1 cellular context compared by ENCODE assay signal in genomic region chr6:79601020-79601609, GRCh38.
A peak's percentile ranks its signal among the peaks of the same experiment; 100 is the strongest.
TF ChIP-seq lines count a peak whose summit lies in the region.

No MANE protein-coding gene starts in this region.

TF ChIP-seq in HEK293, 187 proteins besides CTCF, POLR2A, EP300 and RAD21 (continued from another document and continues in another):
- peak; percentile 78 for TF ChIP-seq INSM2 (tag by site-specific recombination; IDR thresholded peaks at IDR 0.05)
- TF ChIP-seq ZBTB17 (tag by site-specific recombination; IDR thresholded peaks at IDR 0.05) = peak; percentile 69
- no peak for TF ChIP-seq ZNF214 (tag by site-specific recombination; IDR thresholded peaks at IDR 0.05; ENCODE audit: borderline replicate concordance)
- TF ChIP-seq ZNF48 (tag by site-specific recombination; IDR thresholded peaks at IDR 0.05) = no peak
- TF ChIP-seq GLI4 (tag by site-specific recombination; IDR thresholded peaks at IDR 0.05) = no peak
- TF ChIP-seq PRDM10 (tag by site-specific recombination; IDR thresholded peaks at IDR 0.05) = no peak
- peak; percentile 92 for TF ChIP-seq OSR2 (tag by site-specific recombination; IDR thresholded peaks at IDR 0.05)
- TF ChIP-seq ZNF600 (tag by site-specific recombination; IDR thresholded peaks at IDR 0.05) = peak; percentile 27; the same call in 1 of the 2 replicates
- TF ChIP-seq ZNF658 (tag by site-specific recombination; IDR thresholded peaks at IDR 0.05) = no peak
- no peak for TF ChIP-seq ZNF394 (tag by site-specific recombination; IDR thresholded peaks at IDR 0.05; ENCODE audit: borderline replicate concordance)
- TF ChIP-seq ZNF341 (tag by site-specific recombination; IDR thresholded peaks at IDR 0.05; ENCODE audit: low read depth) = no peak
- TF ChIP-seq ZSCAN30 (tag by site-specific recombination; IDR thresholded peaks at IDR 0.05) = peak; percentile 54; the same call in 1 of the 2 replicates
- TF ChIP-seq ZSCAN18 (tag by site-specific recombination; IDR thresholded peaks at IDR 0.05) = no peak
- no peak for TF ChIP-seq ZNF138 (tag by site-specific recombination; IDR thresholded peaks at IDR 0.05; ENCODE audit: borderline replicate concordance)
- no peak for TF ChIP-seq ZNF518A (tag by site-specific recombination; conservative IDR thresholded peaks at IDR 0.05; ENCODE audit: low read depth)
- 0 out of 2 replicates have a peak, but pooled peaks have one; percentile 71 for TF ChIP-seq ZBTB44 (tag by site-specific recombination; IDR thresholded peaks at IDR 0.05)
- peak; percentile 61; the same call in 1 of the 2 replicates for TF ChIP-seq MZF1 (tag by site-specific recombination; IDR thresholded peaks at IDR 0.05; ENCODE audit: borderline replicate concordance)
- 0 out of 2 replicates have a peak, but pooled peaks have one; percentile 59 for TF ChIP-seq ZNF561 (tag by site-specific recombination; IDR thresholded peaks at IDR 0.05; ENCODE audit: borderline replicate concordance)
- peak; percentile 91 for TF ChIP-seq ZNF10 (tag by site-specific recombination; IDR thresholded peaks at IDR 0.05)
- TF ChIP-seq TSHZ1 (tag by site-specific recombination; IDR thresholded peaks at IDR 0.05; ENCODE audit: borderline replicate concordance) = peak; percentile 85
- TF ChIP-seq ZXDB (tag by site-specific recombination; IDR thresholded peaks at IDR 0.05) = peak; percentile 77
- no peak for TF ChIP-seq YY1 (tag by site-specific recombination; IDR thresholded peaks at IDR 0.05)
- TF ChIP-seq SP3 (tag by site-specific recombination; IDR thresholded peaks at IDR 0.05) = no peak
- TF ChIP-seq ZFP69B (tag by site-specific recombination; IDR thresholded peaks at IDR 0.05) = 0 out of 2 replicates have a peak, but pooled peaks have one; percentile 39
- no peak for TF ChIP-seq ZSCAN23 (tag by site-specific recombination; IDR thresholded peaks at IDR 0.05)
- TF ChIP-seq ZNF223 (tag by site-specific recombination; IDR thresholded peaks at IDR 0.05) = no peak
- TF ChIP-seq ZNF266 (tag by site-specific recombination; IDR thresholded peaks at IDR 0.05; ENCODE audit: low read depth) = no peak
- no peak for TF ChIP-seq ATF2 (tag by site-specific recombination; IDR thresholded peaks at IDR 0.05; ENCODE audit: low read depth)
- TF ChIP-seq ZNF548 (tag by site-specific recombination; IDR thresholded peaks at IDR 0.05) = no peak
- TF ChIP-seq KLF7 (tag by site-specific recombination; IDR thresholded peaks at IDR 0.05; ENCODE audit: borderline replicate concordance) = no peak
- TF ChIP-seq ZNF76 (tag by site-specific recombination; IDR thresholded peaks at IDR 0.05; ENCODE audit: borderline replicate concordance, low read depth) = no peak
- no peak for TF ChIP-seq REPIN1 (tag by site-specific recombination; IDR thresholded peaks at IDR 0.05; ENCODE audit: low read depth)
- 0 out of 2 replicates have a peak, but pooled peaks have one; percentile 22 for TF ChIP-seq ZNF639 (tag by site-specific recombination; IDR thresholded peaks at IDR 0.05)
- TF ChIP-seq ZNF701 (tag by site-specific recombination; IDR thresholded peaks at IDR 0.05) = no peak
- no peak for TF ChIP-seq ZNF521 (tag by site-specific recombination; IDR thresholded peaks at IDR 0.05)
- TF ChIP-seq ZNF660 (tag by site-specific recombination; IDR thresholded peaks at IDR 0.05) = no peak
- TF ChIP-seq ZNF571 (tag by site-specific recombination; IDR thresholded peaks at IDR 0.05) = no peak
